Comparison of ENCODE assay signal across 3 cellular contexts in genomic region chr2:218983971-218984238, GRCh38.
TF ChIP-seq lines count a peak whose summit lies in the region.

No MANE protein-coding gene starts in this region.

TF ChIP-seq in SK-N-SH, 30 proteins besides CTCF, POLR2A, EP300 and RAD21:
- TF ChIP-seq RXRA (IDR thresholded peaks at IDR 0.05; ENCODE audit: borderline replicate concordance, low read depth): no peak
- TF ChIP-seq MAX (IDR thresholded peaks at IDR 0.05; ENCODE audit: low read depth): no peak
- TF ChIP-seq CHD2 (IDR thresholded peaks at IDR 0.05; ENCODE audit: low read length, partially characterized antibody): no peak
- TF ChIP-seq PBX3 (IDR thresholded peaks at IDR 0.05): no peak
- no peak for TF ChIP-seq ELF1 (IDR thresholded peaks at IDR 0.05)
- TF ChIP-seq RCOR1 (IDR thresholded peaks at IDR 0.05; ENCODE audit: low read length): no peak
- TF ChIP-seq NFIC (IDR thresholded peaks at IDR 0.05; ENCODE audit: borderline replicate concordance): no peak
- no peak for TF ChIP-seq SIN3A (IDR thresholded peaks at IDR 0.05; ENCODE audit: borderline replicate concordance, low read depth, low read length)
- TF ChIP-seq POLR2AphosphoS5 (IDR thresholded peaks at IDR 0.05; ENCODE audit: low read depth, low read length): no peak
- no peak for TF ChIP-seq FOXM1 (IDR thresholded peaks at IDR 0.05; ENCODE audit: low read depth)
- TF ChIP-seq EZH2phosphoT487 (IDR thresholded peaks at IDR 0.05; ENCODE audit: borderline replicate concordance, low read depth): no peak
- no peak for TF ChIP-seq USF2 (IDR thresholded peaks at IDR 0.05; ENCODE audit: borderline replicate concordance, low read depth, low read length)
- no peak for TF ChIP-seq USF1 (IDR thresholded peaks at IDR 0.05; ENCODE audit: borderline replicate concordance, low read depth)
- TF ChIP-seq IRF3 (IDR thresholded peaks at IDR 0.05; ENCODE audit: low read depth, low read length): no peak
- TF ChIP-seq MEF2A (IDR thresholded peaks at IDR 0.05; ENCODE audit: borderline replicate concordance, low read depth): no peak
- TF ChIP-seq NRF1 (IDR thresholded peaks at IDR 0.05; ENCODE audit: low read depth, low read length): no peak
- no peak for TF ChIP-seq FOXJ3 (CRISPR knock-in tag; IDR thresholded peaks at IDR 0.05)
- TF ChIP-seq TCF12 (IDR thresholded peaks at IDR 0.05): no peak
- TF ChIP-seq FOSL2 (IDR thresholded peaks at IDR 0.05; ENCODE audit: borderline replicate concordance, low read depth): no peak

TF ChIP-seq in SK-N-SH treated with all-trans-retinoic acid at 6 μM for 48 hours, 23 proteins besides CTCF, POLR2A, EP300 and RAD21:
- TF ChIP-seq POU6F1 (CRISPR knock-in tag; IDR thresholded peaks at IDR 0.05; ENCODE audit: borderline replicate concordance, low read depth): no peak
- TF ChIP-seq OSR1 (CRISPR knock-in tag; IDR thresholded peaks at IDR 0.05): no peak
- no peak for TF ChIP-seq TOX (CRISPR knock-in tag; IDR thresholded peaks at IDR 0.05; ENCODE audit: borderline replicate concordance)
TF ChIP-seq in SK-N-SH treated with all-trans-retinoic acid at 6 μM for 48 hours: peak in this region for 0.

TF ChIP-seq in endothelial cell of umbilical vein, 7 proteins besides CTCF, POLR2A, EP300 and RAD21:
- TF ChIP-seq MAX (IDR thresholded peaks at IDR 0.05; ENCODE audit: insufficient read depth, insufficient read length) (no peak), GATA2 (IDR thresholded peaks at IDR 0.05; ENCODE audit: insufficient read depth, insufficient read length, low read depth, low read length) (no peak), POLR2AphosphoS5 (IDR thresholded peaks at IDR 0.05; ENCODE audit: insufficient read depth, low read depth, low read length) (no peak)
